21 cellular contexts compared by ENCODE assay signal in genomic region chr19:4487572-4487971, GRCh38. TPM values are rescaled to one million over a fixed set of nuclear protein-coding genes. Genes with fewer than 3 reads are reported as not detected.
DNase-seq lines count a peak whose midpoint lies in the region; ATAC-seq and TF ChIP-seq lines count a peak whose summit lies in the region.
"Had no signal": no experiment of that assay in that cellular context is flagged by ENCODE, and none has a peak within 500 bp of the region (broad histone marks: within the 10 kb centered on the region; RNA-seq: fewer than 3 reads in every experiment).

No MANE protein-coding gene starts in this region.

- DNase-seq in D341Med (ENCODE audit: low spot score): peak; percentile 17
- peak; percentile 17 for DNase-seq in H9
- DNase-seq in endothelial cell (ENCODE audit: low spot score): no peak
- peak in 1 of 3 donors; percentile 51 for DNase-seq in right cardiac atrium
- no peak for DNase-seq in endodermal cell
- DNase-seq in MV-4-11 (lab: John Stamatoyannopoulos, UW): no peak
- DNase-seq in NAMALWA (ENCODE audit: low spot score): no peak
- DNase-seq: BE2C, Calu3, DMS153, DND-41, NCI-H1105, NCI-H1436 treated with DMSO at 0.1 percent for 48 hours, NCI-H187 treated with DMSO at 0.1 percent for 48 hours, NCI-H446, NCI-H524 treated with DMSO at 0.1 percent for 48 hours, NCI-H774 had no signal

- H3K4me1 ChIP-seq in H9 (ENCODE audit: insufficient read depth, low read length) (no peaks in the 10 kb centered on the region; the same call in 1 of the 2 replicates), right cardiac atrium (ENCODE audit: control insufficient read depth, insufficient read depth, low read length) (no peaks in the 10 kb centered on the region), endodermal cell (ENCODE audit: control insufficient read depth, insufficient read depth, low read length) (no peaks in the 10 kb centered on the region)
- H3K4me1 ChIP-seq: A549, BE2C, SJSA1 had no signal

- H2BK12ac ChIP-seq in H9 (ENCODE audit: insufficient read length, low read depth, low read length): no peak overlapping the region

- ATAC-seq in right cardiac atrium: peak; percentile 32 to 71
- ATAC-seq: A549 had no signal

- no peak overlapping the region for H3K4me2 ChIP-seq in H9 (ENCODE audit: insufficient read depth, insufficient read length, low read length)
- H3K4me2 ChIP-seq: A549 had no signal

- H2BK15ac ChIP-seq in H9 (ENCODE audit: low read depth, low read length): no peak overlapping the region

- no peaks in the 10 kb centered on the region for H3K23me2 ChIP-seq in H9 (ENCODE audit: insufficient read length, low read depth, low read length, poor library complexity, severe bottlenecking)

- WGBS in H9 (ENCODE audit: extremely low coverage, insufficient read length, low lambda C conversion rate): no CpG with 5 or more reads among the region's 11 CpGs
- WGBS in right cardiac atrium: 68% methylated on average over 11 of the region's 11 CpGs
- 73 to 88% methylated on average over 3 to 11 of the region's 11 CpGs for WGBS in endodermal cell (ENCODE audit: insufficient coverage in 1 of 2, insufficient read length in 1 of 2), 2 experiments

- no peak overlapping the region for H3K23ac ChIP-seq in H9 (ENCODE audit: insufficient read length, low read depth, low read length)

- H3K27ac Mint-ChIP-seq in H9 (peak overlapping the region in 1 of 3 experiments; percentile 29; a peak in 2 of 7 replicates), endothelial cell (ENCODE audit: unreplicated experiment) (peak overlapping the region; percentile 57), endodermal cell (no peak overlapping the region)

- H3K9me3 Mint-ChIP-seq in H9: no peaks in the 10 kb centered on the region
- H3K9me3 Mint-ChIP-seq in endothelial cell (ENCODE audit: unreplicated experiment): no peaks in the 10 kb centered on the region
- H3K9me3 Mint-ChIP-seq in endodermal cell: no peaks in the 10 kb centered on the region

- no peak overlapping the region for H2AFZ ChIP-seq in H9 (ENCODE audit: low read length)

- H2BK120ac ChIP-seq in H9 (ENCODE audit: low read depth, low read length, poor library complexity, severe bottlenecking): no peak overlapping the region

- H2AK5ac ChIP-seq in H9 (ENCODE audit: insufficient read length, low read length): no peak overlapping the region

- H3K79me2 ChIP-seq in H9 (ENCODE audit: insufficient read depth, low read length): no peaks in the 10 kb centered on the region

- H3K9ac ChIP-seq in H9 (ENCODE audit: extremely low read depth, insufficient read length, low read length) (no peak overlapping the region), endodermal cell (ENCODE audit: extremely low read depth, low read length, poor library complexity, severe bottlenecking) (no peak overlapping the region)

- no peak overlapping the region for H4K8ac ChIP-seq in H9 (replicated peaks; ENCODE audit: insufficient read length, low read depth, low read length)

- no peaks in the 10 kb centered on the region for H3K4me1 Mint-ChIP-seq in H9
- H3K4me1 Mint-ChIP-seq in endothelial cell (ENCODE audit: unreplicated experiment): no peaks in the 10 kb centered on the region
- H3K4me1 Mint-ChIP-seq in endodermal cell: no peaks in the 10 kb centered on the region
- H3K4me1 Mint-ChIP-seq: CD14-positive monocyte had no signal

- no peak overlapping the region for H3K14ac ChIP-seq in H9 (ENCODE audit: insufficient read depth, low read length)

- H3K4me3 Mint-ChIP-seq in H9 (no peak overlapping the region), endothelial cell (ENCODE audit: unreplicated experiment) (no peak overlapping the region), endodermal cell (no peak overlapping the region)
- H3K4me3 Mint-ChIP-seq: CD14-positive monocyte had no signal

- H3K27me3 Mint-ChIP-seq in H9 (ENCODE audit: low read depth) (no peaks in the 10 kb centered on the region), endothelial cell (ENCODE audit: unreplicated experiment) (no peaks in the 10 kb centered on the region), endodermal cell (ENCODE audit: insufficient read depth) (no peaks in the 10 kb centered on the region)

- H3K4ac ChIP-seq in H9 (ENCODE audit: low read depth, low read length): no peak overlapping the region

- peaks cover 58% of the 10 kb centered on the region for H3K36me3 ChIP-seq in endodermal cell (ENCODE audit: control insufficient read depth, insufficient read depth, low read length)

- H3K27ac ChIP-seq in H9 (ENCODE audit: insufficient read length, low read depth, low read length) (no peak overlapping the region), right cardiac atrium (ENCODE audit: low read length) (no peak overlapping the region), endodermal cell (ENCODE audit: low read depth, low read length) (no peak overlapping the region)
- H3K27ac ChIP-seq: A549, HL-60, SJSA1 had no signal

- no peak overlapping the region for H3K56ac ChIP-seq in H9 (ENCODE audit: insufficient read length, low read depth, low read length)

- H3K4me3 ChIP-seq in right cardiac atrium (ENCODE audit: low read length): no peak overlapping the region
- no peak overlapping the region for H3K4me3 ChIP-seq in endodermal cell (ENCODE audit: low read length)
- H3K4me3 ChIP-seq: A549, SJSA1 had no signal

- H4K91ac ChIP-seq in H9 (ENCODE audit: insufficient read length, low read depth, low read length): no peak overlapping the region

- H3K9me3 ChIP-seq in H9 (ENCODE audit: control insufficient read depth, low read depth, low read length): no peaks in the 10 kb centered on the region
- no peaks in the 10 kb centered on the region for H3K9me3 ChIP-seq in right cardiac atrium (ENCODE audit: control insufficient read depth, low read length)
- no peaks in the 10 kb centered on the region for H3K9me3 ChIP-seq in endodermal cell (ENCODE audit: control insufficient read depth, low read length)
- H3K9me3 ChIP-seq: A549, SJSA1 had no signal

- TF ChIP-seq CTCF in H9 (conservative IDR thresholded peaks at IDR 0.05): no peak
- no peak for TF ChIP-seq CTCF in endothelial cell (IDR thresholded peaks at IDR 0.05; ENCODE audit: unreplicated experiment)
- no peak for TF ChIP-seq CTCF in endodermal cell (conservative IDR thresholded peaks at IDR 0.05)

- intact Hi-C loops in right cardiac atrium (cut with DNase I): no loop called here

- no peak overlapping the region for H2BK5ac ChIP-seq in H9 (ENCODE audit: insufficient read length, low read length)

- no peak overlapping the region for H2BK20ac ChIP-seq in H9 (ENCODE audit: low read depth, low read length, poor library complexity, severe bottlenecking)

- no peaks in the 10 kb centered on the region for H3K79me1 ChIP-seq in H9 (ENCODE audit: insufficient read depth, low read depth, low read length, poor library complexity, severe bottlenecking)

- H3K18ac ChIP-seq in H9 (ENCODE audit: insufficient read length, low read depth, low read length): no peak overlapping the region

- H4K20me1 ChIP-seq in H9 (ENCODE audit: control insufficient read depth, insufficient read depth, insufficient read length): no peaks in the 10 kb centered on the region

- no peaks in the 10 kb centered on the region for H3K27me3 ChIP-seq in H9 (ENCODE audit: insufficient read depth, low read length)
- H3K27me3 ChIP-seq in right cardiac atrium (ENCODE audit: control insufficient read depth, insufficient read depth): no peaks in the 10 kb centered on the region
- H3K27me3 ChIP-seq in endodermal cell (ENCODE audit: control insufficient read depth, insufficient read depth, low read length, poor library complexity, severe bottlenecking): no peaks in the 10 kb centered on the region
- H3K27me3 ChIP-seq: BE2C, SJSA1 had no signal

- no peak overlapping the region for H4K5ac ChIP-seq in H9 (ENCODE audit: insufficient read length, low read depth, low read length)

- H3K36me3 Mint-ChIP-seq in H9 (ENCODE audit: insufficient read depth in 1 of 3, low read depth in 3 of 3): peaks cover 25 to 58% (median 50%) of the 10 kb centered on the region in 3 experiments; a peak in 6 of 7 replicates
- H3K36me3 Mint-ChIP-seq in endothelial cell (ENCODE audit: low read depth, unreplicated experiment): peaks cover 33% of the 10 kb centered on the region
- H3K36me3 Mint-ChIP-seq in endodermal cell (ENCODE audit: low read depth): peaks cover 55% of the 10 kb centered on the region

- H3T11ph ChIP-seq in H9 (ENCODE audit: low read length): no peak overlapping the region

RNA-seq across cellular contexts. Expression of gene HDGFL2, which starts 15.5 kb away (rescaled TPM):
- total RNA-seq in H9 (2021) (108 and 117 TPM in 2 replicates), endothelial cell (ENCODE audit: unreplicated experiment) (107 TPM), right cardiac atrium (10 to 100 TPM; 20.6 to 30.5 (median 28.6) TPM), endodermal cell (100 to 1,000 TPM; 117 TPM)
- 31.4 TPM for polyA plus RNA-seq in right cardiac atrium
- 91.6 TPM for polyA plus RNA-seq in endodermal cell (2013, experiment 1 of 2)
- 89.8 TPM for polyA plus RNA-seq in endodermal cell (2013, experiment 2 of 2)

RNA-seq across cellular contexts. Expression of gene UBXN6, which starts 30.0 kb away (rescaled TPM):
- total RNA-seq in H9 (2021) (34.1 and 39.0 TPM in 2 replicates), endothelial cell (ENCODE audit: unreplicated experiment) (45.7 TPM), right cardiac atrium (100 to 1,000 TPM in 3 of 4 donors, 10 to 100 TPM in 1; 99.8 to 124 (median 112) TPM), endodermal cell (10 to 100 TPM; 31.2 to 36.9 TPM)
- polyA plus RNA-seq in right cardiac atrium: 135 TPM
- 37.4 TPM for polyA plus RNA-seq in endodermal cell (2013, experiment 1 of 2)
- polyA plus RNA-seq in endodermal cell (2013, experiment 2 of 2): 37.1 TPM

RNA-seq across cellular contexts. Expression of gene PLIN4, which starts 30.7 kb away (rescaled TPM):
- 0.90 and 1.1 TPM in 2 replicates for total RNA-seq in H9 (2021)
- total RNA-seq in endothelial cell (ENCODE audit: unreplicated experiment): 0.13 TPM
- 100 to 1,000 TPM; 102 to 201 (median 112) TPM for total RNA-seq in right cardiac atrium
- 171 TPM for polyA plus RNA-seq in right cardiac atrium
- total RNA-seq in endodermal cell: under 1 TPM; 0.33 to 0.66 TPM
- 0.18 TPM for polyA plus RNA-seq in endodermal cell (2013, experiment 1 of 2)
- polyA plus RNA-seq in endodermal cell (2013, experiment 2 of 2): 0.12 TPM
- total RNA-seq: SJSA1 had no signal

RNA-seq across cellular contexts. Expression of gene PLIN5, which starts 47.5 kb away (rescaled TPM):
- total RNA-seq in H9 (2021) (2.7 and 3.9 TPM in 2 replicates), endothelial cell (ENCODE audit: unreplicated experiment) (0.64 TPM), right cardiac atrium (10 to 100 TPM; 25.5 to 60.3 (median 28.2) TPM), endodermal cell (1 to 10 TPM; 3.7 to 3.9 TPM)
- 33.9 TPM for polyA plus RNA-seq in right cardiac atrium
- polyA plus RNA-seq in endodermal cell (2013, experiment 1 of 2): 2.4 TPM
- polyA plus RNA-seq in endodermal cell (2013, experiment 2 of 2): 2.2 TPM
- total RNA-seq: SJSA1 had no signal

RNA-seq across cellular contexts. Expression of gene LRG1, which starts 52.3 kb away (rescaled TPM):
- total RNA-seq in H9 (2021): 0.24 and 0.50 TPM in 2 replicates
- total RNA-seq in endothelial cell (ENCODE audit: unreplicated experiment): 2.2 TPM
- total RNA-seq in right cardiac atrium: 1 to 10 TPM in 1 of 4 donors, under 1 TPM in 3; 0.20 to 1.1 (median 0.31) TPM
- 0.41 TPM for polyA plus RNA-seq in right cardiac atrium
- 1 to 10 TPM in 1 of 2 donors, under 1 TPM in 1; 0.86 to 1.4 TPM for total RNA-seq in endodermal cell
- polyA plus RNA-seq in endodermal cell (2013, experiment 1 of 2): 0.21 TPM
- 0.75 TPM for polyA plus RNA-seq in endodermal cell (2013, experiment 2 of 2)
- total RNA-seq: SJSA1 had no signal

Comparison
In these comparisons a context has a peak if more than half of its experiments do, and no peak if none do; other contexts are left out.
1. DNase-seq: peak in D341Med (single experiment) and H9 (single experiment); none in endothelial cell (single experiment), endodermal cell (single experiment), MV-4-11 (single experiment) and NAMALWA (single experiment).
2. RNA of gene PLIN4, which starts 30.7 kb away (total RNA-seq): 102 to 201 TPM in right cardiac atrium; 0.90 to 1.1 TPM in H9, 0.33 to 0.66 TPM in endodermal cell and 0.13 TPM in endothelial cell (single experiment); every median in the first group is over 10 times any median in the second.